8 cellular contexts compared by ENCODE assay signal in the genomic region with DNA sequence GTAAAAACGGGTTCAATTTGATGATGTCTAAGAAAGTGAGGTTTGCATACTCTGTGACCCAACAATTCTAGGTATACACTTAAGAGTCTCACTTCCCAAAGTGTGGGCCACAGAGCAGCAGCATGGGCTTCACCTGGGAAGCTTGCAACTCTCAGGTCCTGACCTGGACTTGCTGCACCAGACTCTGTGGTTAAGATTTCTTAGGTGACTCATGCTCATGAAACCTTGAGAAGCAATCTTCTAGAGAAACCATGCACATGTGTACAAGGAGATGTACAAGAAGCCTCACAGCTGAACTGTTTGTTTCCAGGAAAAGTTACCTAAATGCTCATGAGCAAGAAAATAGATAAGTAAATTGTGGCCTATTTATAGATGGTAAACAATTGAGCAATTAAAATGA. TPM values are rescaled to one million over a fixed set of nuclear protein-coding genes. Genes with fewer than 3 reads are reported as not detected.
DNase-seq lines count a peak whose midpoint lies in the region; ATAC-seq and TF ChIP-seq lines count a peak whose summit lies in the region.

No MANE protein-coding gene starts in this region.

- no peak overlapping the region for H3K9ac ChIP-seq in fibroblast of lung (ENCODE audit: insufficient read depth, low read length)

- in situ Hi-C loops in GM13976 (cut with MboI; ENCODE audit: low sequenced_read_pairs, unreplicated experiment) = no loop called here

- H3K4me3 ChIP-seq in fibroblast of lung (replicated peaks in 1 of 4; ENCODE audit: control extremely low read depth in 1 of 4, insufficient read depth in 1 of 4, low read depth in 3 of 4, low read length in 4 of 4) = no peak overlapping the region
- no peak overlapping the region for H3K4me3 ChIP-seq in SJCRH30
- no peak overlapping the region for H3K4me3 ChIP-seq in right cardiac atrium (ENCODE audit: low read length)

- H3K9me3 ChIP-seq in fibroblast of lung (ENCODE audit: control insufficient read depth, insufficient read depth, low read depth, low read length) = no peaks in the 10 kb centered on the region
- no peaks in the 10 kb centered on the region for H3K9me3 ChIP-seq in SJCRH30 (replicated peaks)
- no peaks in the 10 kb centered on the region for H3K9me3 ChIP-seq in right cardiac atrium (ENCODE audit: control insufficient read depth, low read length)

- no peaks in the 10 kb centered on the region for H3K79me2 ChIP-seq in fibroblast of lung (ENCODE audit: control insufficient read depth, insufficient read depth, low read length)

- no peaks in the 10 kb centered on the region for H3K27me3 ChIP-seq in fibroblast of lung (ENCODE audit: control insufficient read depth, insufficient read depth, low read length)
- H3K27me3 ChIP-seq in SJCRH30 = no peaks in the 10 kb centered on the region
- no peaks in the 10 kb centered on the region for H3K27me3 ChIP-seq in right cardiac atrium (ENCODE audit: control insufficient read depth, insufficient read depth)

- WGBS in right cardiac atrium = 94% methylated on average over 1 of the region's 1 CpG

- H3K4me1 ChIP-seq in fibroblast of lung (ENCODE audit: control insufficient read depth, extremely low read depth, insufficient read depth, low read length) (no peaks in the 10 kb centered on the region), SJCRH30 (no peaks in the 10 kb centered on the region), right cardiac atrium (ENCODE audit: control insufficient read depth, insufficient read depth, low read length) (no peaks in the 10 kb centered on the region)

- H3K36me3 ChIP-seq in fibroblast of lung (ENCODE audit: control insufficient read depth, insufficient read depth, low read length) (peaks cover 2% of the 10 kb centered on the region), SJCRH30 (peaks cover 15% of the 10 kb centered on the region)

- intact Hi-C loops in right cardiac atrium (cut with DNase I) = no loop called here

- H4K20me1 ChIP-seq in fibroblast of lung (ENCODE audit: control insufficient read depth, extremely low read depth, insufficient read depth, low read length) = no peaks in the 10 kb centered on the region

- no peak overlapping the region for H3K4me2 ChIP-seq in fibroblast of lung (ENCODE audit: extremely low read depth, insufficient read depth, low read length)

- H3K27ac ChIP-seq in fibroblast of lung (ENCODE audit: insufficient read depth, low read length) (no peak overlapping the region), SJCRH30 (no peak overlapping the region), right cardiac atrium (ENCODE audit: low read length) (no peak overlapping the region)

- TF ChIP-seq CTCF in GM13976 (IDR thresholded peaks at IDR 0.05; ENCODE audit: borderline replicate concordance, control extremely low read depth, extremely low read depth, insufficient read depth, missing control alignments) (no peak), fibroblast of lung (conservative IDR thresholded peaks at IDR 0.05 in 1 of 2, IDR thresholded peaks at IDR 0.05 in 1 of 2; ENCODE audit: low read depth in 1 of 2, low read length in 2 of 2) (no peak)

- peak; percentile 97 for ATAC-seq in GM21423 (IDR thresholded peaks at IDR 0.05; ENCODE audit: unreplicated experiment)
- ATAC-seq in HG03558 (IDR thresholded peaks at IDR 0.05; ENCODE audit: extremely low read depth, unreplicated experiment) = peak; percentile 87
- no peak for ATAC-seq in right cardiac atrium

- H2AFZ ChIP-seq in fibroblast of lung (ENCODE audit: low read length) = no peak overlapping the region

- DNase-seq in GM13976 (ENCODE audit: low spot score) (peak; percentile 53), fibroblast of lung (ENCODE audit: low read depth in 2 of 2) (peak; percentile 50 to 80), SJCRH30 (no peak), dermis blood vessel endothelial cell (no peak), SKM-1 treated with dmso at 0.1 percent for 144 hours (lab: John Stamatoyannopoulos, UW; ENCODE audit: unreplicated experiment) (no peak), right cardiac atrium (no peak)

RNA-seq across cellular contexts. Expression of a gene that starts 30.0 kb away (rescaled TPM):
- total RNA-seq in fibroblast of lung = 49.8 and 64.4 TPM in 2 replicates
- polyA plus RNA-seq in fibroblast of lung = 56.6 and 60.4 TPM in 2 replicates
- 48.3 and 49.5 TPM in 2 replicates for polyA plus RNA-seq in fibroblast of lung (2012)
- 1.7 and 3.4 TPM in 2 replicates for polyA minus RNA-seq in fibroblast of lung (ENCODE audit: low replicate concordance)
- 64.9 and 68.8 TPM in 2 replicates for total RNA-seq in SJCRH30 (2014; rRNA removed; shearing (Covaris generic))
- 44.1 and 48.0 TPM in 2 replicates for total RNA-seq in dermis blood vessel endothelial cell
- 10 to 100 TPM; 57.2 to 63.7 (median 62.1) TPM for total RNA-seq in right cardiac atrium
- 46.2 TPM for polyA plus RNA-seq in right cardiac atrium

RNA-seq across cellular contexts. Expression of a gene that starts 43.8 kb away (rescaled TPM):
- 40.8 and 46.9 TPM in 2 replicates for total RNA-seq in fibroblast of lung
- 42.3 and 84.2 TPM in 2 replicates for polyA plus RNA-seq in fibroblast of lung
- polyA plus RNA-seq in fibroblast of lung (2012) = 28.8 and 57.8 TPM in 2 replicates
- polyA minus RNA-seq in fibroblast of lung (ENCODE audit: low replicate concordance) = 0.43 and 4.4 TPM in 2 replicates
- 145 and 161 TPM in 2 replicates for total RNA-seq in SJCRH30 (2014; rRNA removed; shearing (Covaris generic))
- 27.7 and 28.6 TPM in 2 replicates for total RNA-seq in dermis blood vessel endothelial cell
- 10 to 100 TPM; 12.4 to 20.8 (median 14.1) TPM for total RNA-seq in right cardiac atrium
- 13.5 TPM for polyA plus RNA-seq in right cardiac atrium

RNA-seq across cellular contexts. Expression of a gene that starts 44.0 kb away (rescaled TPM):
- total RNA-seq in fibroblast of lung (69.6 and 123 TPM in 2 replicates), dermis blood vessel endothelial cell (13.8 and 18.5 TPM in 2 replicates), right cardiac atrium (10 to 100 TPM; 24.1 to 29.1 (median 24.8) TPM)
- polyA plus RNA-seq in fibroblast of lung (40.4 and 46.9 TPM in 2 replicates), right cardiac atrium (26.9 TPM)
- 41.0 and 41.7 TPM in 2 replicates for polyA plus RNA-seq in fibroblast of lung (2012)
- polyA minus RNA-seq in fibroblast of lung (ENCODE audit: low replicate concordance) = 8.2 and 9.8 TPM in 2 replicates
- total RNA-seq in SJCRH30 (2014; rRNA removed; shearing (Covaris generic)) = 64.9 and 65.8 TPM in 2 replicates

Comparison
In these comparisons a context has a peak if more than half of its experiments do, and no peak if none do; other contexts are left out.
1. DNase-seq: peak in GM13976 (single experiment) and fibroblast of lung (2 of 2); none in SJCRH30 (0 of 2), dermis blood vessel endothelial cell (single experiment), SKM-1 treated with dmso at 0.1 percent for 144 hours (single experiment) and right cardiac atrium (0 of 3).
2. ATAC-seq: peak in GM21423 (single experiment) and HG03558 (single experiment); none in right cardiac atrium (0 of 2).